Comparison of ENCODE assay signal across 16 cellular contexts in genomic region chr7:153422291-153423189, GRCh38.
"Had no signal": no experiment of that assay in that cellular context is flagged by ENCODE, and none has a peak within 500 bp of the region (broad histone marks: within the 10 kb centered on the region; RNA-seq: fewer than 3 reads in every experiment).

No MANE protein-coding gene starts in this region.

- H3K27me3 Mint-ChIP-seq: activated T-helper 17 cell treated with anti-CD3 and anti-CD28 coated beads, Interleukin-2, amount 50 U/mL, for 72 hours; stimulated activated naive B cell treated with anti-CD40 and anti-IgM and Interleukin-4, amounts not matched to agents 10 μg/mL and 1 μg/mL and 100 μg/mL, for 72 hours had no signal

- H3K27ac Mint-ChIP-seq: activated CD8-positive, alpha-beta T cell treated with anti-CD3 and anti-CD28 coated beads, Interleukin-2, amount 10 ng/mL, durations not matched to agents 7 days and 5 days; activated naive CD4-positive, alpha-beta T cell treated with anti-CD3 and anti-CD28 coated beads for 36 hours; activated T-helper 17 cell treated with anti-CD3 and anti-CD28 coated beads, Interleukin-2, amount 50 U/mL, for 72 hours; natural killer cell; stimulated activated naive B cell treated with anti-CD40 and anti-IgM and Interleukin-4, amounts not matched to agents 10 μg/mL and 1 μg/mL and 100 μg/mL, for 72 hours had no signal

- H3K36me3 ChIP-seq: cardiac muscle cell, heart left ventricle, upper lobe of left lung, WERI-Rb-1 had no signal

- H3K4me3 ChIP-seq: cardiac muscle cell, heart left ventricle, mucosa of descending colon, upper lobe of left lung had no signal

- H3K27ac ChIP-seq: cardiac muscle cell, heart left ventricle, upper lobe of left lung, WERI-Rb-1 had no signal

- H3K4me1 ChIP-seq: heart left ventricle, upper lobe of left lung had no signal

- H3K36me3 Mint-ChIP-seq: natural killer cell; stimulated activated naive B cell treated with anti-CD40 and anti-IgM and Interleukin-4, amounts not matched to agents 10 μg/mL and 1 μg/mL and 100 μg/mL, for 72 hours had no signal

- ATAC-seq: activated CD8-positive, alpha-beta T cell treated with anti-CD3 and anti-CD28 coated beads, Interleukin-2, amount 10 ng/mL, durations not matched to agents 7 days and 5 days; activated T-helper 17 cell treated with anti-CD3 and anti-CD28 coated beads, Interleukin-2, amount 50 U/mL, for 72 hours; heart left ventricle; left colon; mucosa of descending colon; right cardiac atrium; stimulated activated naive B cell treated with anti-CD40 and anti-IgM and Interleukin-4, amounts not matched to agents 10 μg/mL and 1 μg/mL and 100 μg/mL, for 72 hours had no signal

- DNase-seq: activated CD4-positive, alpha-beta T cell treated with anti-CD3 and anti-CD28 coated beads for 4 hours; activated CD8-positive, alpha-beta T cell treated with anti-CD3 and anti-CD28 coated beads, Interleukin-2, amount 10 ng/mL, durations not matched to agents 7 days and 5 days; activated naive CD4-positive, alpha-beta T cell treated with anti-CD3 and anti-CD28 coated beads for 36 hours; foreskin melanocyte; heart left ventricle; left colon; mucosa of descending colon; natural killer cell; posterior cingulate gyrus; right cardiac atrium; stimulated activated CD4-positive, alpha-beta T cell treated with anti-CD3 and anti-CD28 coated beads, Interleukin-1b, Interleukin-23, amount 100 ng/mL, for 48 hours; stimulated activated naive B cell treated with anti-CD40 and anti-IgM and Interleukin-4, amounts not matched to agents 10 μg/mL and 1 μg/mL and 100 μg/mL, for 72 hours; upper lobe of left lung; WERI-Rb-1 had no signal

- H3K4me3 Mint-ChIP-seq: activated CD8-positive, alpha-beta T cell treated with anti-CD3 and anti-CD28 coated beads, Interleukin-2, amount 10 ng/mL, durations not matched to agents 7 days and 5 days; activated naive CD4-positive, alpha-beta T cell treated with anti-CD3 and anti-CD28 coated beads for 36 hours; activated T-helper 17 cell treated with anti-CD3 and anti-CD28 coated beads, Interleukin-2, amount 50 U/mL, for 72 hours; natural killer cell; stimulated activated naive B cell treated with anti-CD40 and anti-IgM and Interleukin-4, amounts not matched to agents 10 μg/mL and 1 μg/mL and 100 μg/mL, for 72 hours had no signal

- H3K27me3 ChIP-seq: cardiac muscle cell, heart left ventricle, upper lobe of left lung had no signal

- H3K9me3 Mint-ChIP-seq: activated naive CD4-positive, alpha-beta T cell treated with anti-CD3 and anti-CD28 coated beads for 36 hours; activated T-helper 17 cell treated with anti-CD3 and anti-CD28 coated beads, Interleukin-2, amount 50 U/mL, for 72 hours had no signal

- H3K9me3 ChIP-seq: upper lobe of left lung had no signal

- H3K4me1 Mint-ChIP-seq: activated T-helper 17 cell treated with anti-CD3 and anti-CD28 coated beads, Interleukin-2, amount 50 U/mL, for 72 hours; natural killer cell; stimulated activated naive B cell treated with anti-CD40 and anti-IgM and Interleukin-4, amounts not matched to agents 10 μg/mL and 1 μg/mL and 100 μg/mL, for 72 hours had no signal
